Comparison of ENCODE assay signal across 24 cellular contexts in genomic region chr15:51200791-51201190, GRCh38.
"Had no signal": no experiment of that assay in that cellular context is flagged by ENCODE, and none has a peak within 500 bp of the region (broad histone marks: within the 10 kb centered on the region; RNA-seq: fewer than 3 reads in every experiment).

No MANE protein-coding gene starts in this region.

- DNase-seq: activated CD4-positive, alpha-beta memory T cell treated with anti-CD3 and anti-CD28 coated beads, Interleukin-2, amount 10 ng/mL, durations not matched to agents 7 days and 5 days; activated CD4-positive, alpha-beta T cell treated with anti-CD3 and anti-CD28 coated beads, Interleukin-2, amount 10 ng/mL, durations not matched to agents 7 days and 5 days; activated CD4-positive, CD25-positive, alpha-beta regulatory T cell; activated naive CD4-positive, alpha-beta T cell treated with anti-CD3 and anti-CD28 coated beads, Interleukin-2, amount 50 U/mL, for 16 hours; activated naive CD8-positive, alpha-beta T cell treated with anti-CD3 and anti-CD28 coated beads, Interleukin-2, amount 10 ng/mL, durations not matched to agents 7 days and 5 days; activated T-cell treated with anti-CD3 and anti-CD28 coated beads, Interleukin-2, amount 50 U/mL, for 72 hours; aorta; caudate nucleus; MM.1S; NCI-H1105; NCI-H1436; NCI-H1694 treated with DMSO at 0.1 percent for 48 hours; NCI-H2081; NCI-H510A treated with DMSO at 0.1 percent for 48 hours; NCI-H69; NK-92 treated with Interleukin-12 subunit alpha and Interleukin-12 subunit beta, amount 100 ng/mL, for 24 hours; OCI-M1; SHP77; T-cell; T-helper 2 cell had no signal

- H3K36me3 ChIP-seq: breast epithelium had no signal

- H3K4me1 ChIP-seq: breast epithelium had no signal

- H3K27ac ChIP-seq: breast epithelium, KMS-11, VCaP had no signal

- H3K4me3 ChIP-seq: breast epithelium had no signal

- H3K9me3 ChIP-seq: breast epithelium had no signal

- H3K27me3 ChIP-seq: breast epithelium had no signal

- ATAC-seq: activated T-cell treated with anti-CD3 and anti-CD28 coated beads, Interleukin-2, amount 50 U/mL, for 72 hours; Panc1; T-cell had no signal
